ENCODE assay signal across 1 cellular context in genomic region chr19:294341-294818, GRCh38.
TF ChIP-seq lines count a peak whose summit lies in the region.

No MANE protein-coding gene starts in this region.

TF ChIP-seq in IMR-90, 13 proteins besides CTCF, POLR2A, EP300 and RAD21:
- TF ChIP-seq FOS (IDR thresholded peaks at IDR 0.05; ENCODE audit: low read depth, low read length) = no peak
